ENCODE assay signal across 17 cellular contexts in the genomic region with DNA sequence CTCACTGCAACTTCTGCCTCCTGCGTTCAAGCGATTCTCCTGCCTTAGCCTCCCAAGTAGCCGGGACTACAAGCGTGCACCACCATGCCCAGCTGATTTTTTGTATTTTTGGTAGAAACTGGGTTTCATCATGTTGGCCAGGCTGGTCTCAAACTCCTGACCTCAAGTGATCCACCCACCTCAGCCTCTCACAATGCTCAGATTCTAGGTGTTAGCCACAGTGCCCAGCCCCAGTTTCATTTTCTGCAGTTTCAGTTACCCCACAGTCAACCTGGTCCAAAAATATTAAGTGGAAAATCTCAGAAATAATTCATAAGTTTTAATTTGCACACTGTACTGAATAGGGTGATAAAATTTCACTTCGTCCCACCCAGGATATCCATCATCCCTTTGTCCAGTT. TPM values are rescaled to one million over a fixed set of nuclear protein-coding genes. Genes with fewer than 3 reads are reported as not detected.
DNase-seq lines count a peak whose midpoint lies in the region; ATAC-seq and TF ChIP-seq lines count a peak whose summit lies in the region.
"Had no signal": no experiment of that assay in that cellular context is flagged by ENCODE, and none has a peak within 500 bp of the region (broad histone marks: within the 10 kb centered on the region; RNA-seq: fewer than 3 reads in every experiment).

No MANE protein-coding gene starts in this region.

- peak overlapping the region in 3 of 4 donors; percentile 21 to 82 (median 27) for H3K27ac ChIP-seq in tibial nerve

- no peak overlapping the region for H3K4me3 ChIP-seq in tibial nerve

- H3K4me1 Mint-ChIP-seq in activated T-cell treated with anti-CD3 and anti-CD28 coated beads, Interleukin-2, amount 50 U/mL, for 24 hours (ENCODE audit: low read depth), result peaks cover 32% of the 10 kb centered on the region
- peaks cover 35% of the 10 kb centered on the region for H3K4me1 Mint-ChIP-seq in activated T-cell treated with anti-CD3 and anti-CD28 coated beads, Interleukin-2, amount 50 U/mL, for 4 hours (ENCODE audit: low read depth)
- H3K4me1 Mint-ChIP-seq in T-helper 17 cell (peaks cover 26% of the 10 kb centered on the region), immature natural killer cell (peaks cover 26 to 31% of the 10 kb centered on the region in 2 donors)

- no peaks in the 10 kb centered on the region for H3K9me3 ChIP-seq in T-helper 17 cell (ENCODE audit: control insufficient read depth, low read length, poor library complexity, severe bottlenecking)
- H3K9me3 ChIP-seq in tibial nerve, result peaks cover 0 to 4% (median 2%) of the 10 kb centered on the region in 4 donors

- no peak for TF ChIP-seq EP300 in tibial nerve (IDR thresholded peaks at IDR 0.05)

- ATAC-seq in activated T-cell treated with anti-CD3 and anti-CD28 coated beads, Interleukin-2, amount 50 U/mL, for 4 hours, result no peak
- ATAC-seq in T-helper 17 cell (no peak), HG02571 (IDR thresholded peaks at IDR 0.05; ENCODE audit: unreplicated experiment) (no peak), HG02970 (IDR thresholded peaks at IDR 0.05; ENCODE audit: low FRiP score, unreplicated experiment) (no peak), omental fat pad (ENCODE audit: low FRiP score) (no peak)
- ATAC-seq: HepG2 had no signal

- H3K9me3 Mint-ChIP-seq in activated T-cell treated with anti-CD3 and anti-CD28 coated beads, Interleukin-2, amount 50 U/mL, for 24 hours, result peaks cover 8% of the 10 kb centered on the region
- peaks cover 6% of the 10 kb centered on the region for H3K9me3 Mint-ChIP-seq in activated T-cell treated with anti-CD3 and anti-CD28 coated beads, Interleukin-2, amount 50 U/mL, for 4 hours
- H3K9me3 Mint-ChIP-seq in immature natural killer cell, result peaks cover 0 to 1% (median 0%) of the 10 kb centered on the region in 6 donors

- no peak for TF ChIP-seq POLR2A in tibial nerve (IDR thresholded peaks at IDR 0.05)

- no peak for DNase-seq in activated T-cell treated with anti-CD3 and anti-CD28 coated beads, Interleukin-2, amount 50 U/mL, for 24 hours
- DNase-seq in activated T-cell treated with anti-CD3 and anti-CD28 coated beads, Interleukin-2, amount 50 U/mL, for 4 hours, result no peak
- DNase-seq in T-helper 17 cell, result no peak
- DNase-seq in immature natural killer cell, result peak in 1 of 3 donors; percentile 11
- no peak for DNase-seq in tibial nerve (ENCODE audit: low spot score in 2 of 2)
- no peak for DNase-seq in omental fat pad (ENCODE audit: low spot score)
- DNase-seq: Calu3, DMS53, HFFc6, KG1, NCI-H1436, NCI-H2029, NCI-H510A, NCI-H82 had no signal

- TF ChIP-seq CTCF in tibial nerve (IDR thresholded peaks at IDR 0.05) (no peak), omental fat pad (IDR thresholded peaks at IDR 0.05) (no peak)

- H3K4me3 Mint-ChIP-seq in activated T-cell treated with anti-CD3 and anti-CD28 coated beads, Interleukin-2, amount 50 U/mL, for 24 hours, result no peak overlapping the region
- H3K4me3 Mint-ChIP-seq in activated T-cell treated with anti-CD3 and anti-CD28 coated beads, Interleukin-2, amount 50 U/mL, for 4 hours, result no peak overlapping the region
- H3K4me3 Mint-ChIP-seq in T-helper 17 cell, result peak overlapping the region; percentile 47
- H3K4me3 Mint-ChIP-seq in immature natural killer cell, result peak overlapping the region; percentile 3 to 60 (median 51)
- H3K4me3 Mint-ChIP-seq: HFFc6 had no signal

- H3K36me3 Mint-ChIP-seq in activated T-cell treated with anti-CD3 and anti-CD28 coated beads, Interleukin-2, amount 50 U/mL, for 24 hours (ENCODE audit: low read depth), result peaks cover 85% of the 10 kb centered on the region
- peaks cover 39% of the 10 kb centered on the region for H3K36me3 Mint-ChIP-seq in activated T-cell treated with anti-CD3 and anti-CD28 coated beads, Interleukin-2, amount 50 U/mL, for 4 hours (ENCODE audit: insufficient read depth)
- H3K36me3 Mint-ChIP-seq in T-helper 17 cell (ENCODE audit: low read depth) (peaks cover 6% of the 10 kb centered on the region), immature natural killer cell (peaks cover 39 to 52% (median 45%) of the 10 kb centered on the region in 3 donors)

- no peaks in the 10 kb centered on the region for H3K27me3 ChIP-seq in tibial nerve

- H3K27ac Mint-ChIP-seq in activated T-cell treated with anti-CD3 and anti-CD28 coated beads, Interleukin-2, amount 50 U/mL, for 24 hours, result peak overlapping the region; percentile 6
- H3K27ac Mint-ChIP-seq in T-helper 17 cell (peak overlapping the region; percentile 84), immature natural killer cell (peak overlapping the region in 1 of 6 donors; percentile 55)
- H3K27ac Mint-ChIP-seq: HFFc6 had no signal

- no peaks in the 10 kb centered on the region for H3K27me3 Mint-ChIP-seq in activated T-cell treated with anti-CD3 and anti-CD28 coated beads, Interleukin-2, amount 50 U/mL, for 24 hours
- H3K27me3 Mint-ChIP-seq in activated T-cell treated with anti-CD3 and anti-CD28 coated beads, Interleukin-2, amount 50 U/mL, for 4 hours (ENCODE audit: low read depth), result no peaks in the 10 kb centered on the region
- H3K27me3 Mint-ChIP-seq in T-helper 17 cell (no peaks in the 10 kb centered on the region), immature natural killer cell (ENCODE audit: low read depth in 3 of 3) (peaks cover 0 to 5% (median 2%) of the 10 kb centered on the region in 3 donors)

- H3K36me3 ChIP-seq in tibial nerve, result peaks cover 0 to 77% (median 0%) of the 10 kb centered on the region in 3 donors

- WGBS in tibial nerve, 2 donors, result 97 to 99% methylated on average over 5 of the region's 5 CpGs

- H3K4me1 ChIP-seq in tibial nerve, result peaks cover 0 to 45% (median 4%) of the 10 kb centered on the region in 4 donors

RNA-seq across cellular contexts. Expression of a gene that starts 28.7 kb away (rescaled TPM):
- total RNA-seq in activated T-cell treated with anti-CD3 and anti-CD28 coated beads, Interleukin-2, amount 50 U/mL, for 4 hours, result 10 to 100 TPM; 28.6 to 37.0 (median 33.6) TPM
- total RNA-seq in T-helper 17 cell (1 to 10 TPM; 7.7 to 7.9 TPM), tibial nerve (10 to 100 TPM; 17.3 to 37.2 (median 26.2) TPM), omental fat pad (10 to 100 TPM in 2 of 4 donors, 1 to 10 TPM in 2; 4.6 to 19.9 (median 10.1) TPM)
- 1 to 10 TPM; 2.8 to 9.3 (median 3.6) TPM for polyA plus RNA-seq in immature natural killer cell

RNA-seq across cellular contexts. Expression of a gene that starts 28.7 kb away (rescaled TPM):
- total RNA-seq in activated T-cell treated with anti-CD3 and anti-CD28 coated beads, Interleukin-2, amount 50 U/mL, for 4 hours, result 1 to 10 TPM; 3.2 to 5.4 (median 3.6) TPM
- total RNA-seq in T-helper 17 cell, result 1 to 10 TPM; 2.2 to 3.7 TPM
- polyA plus RNA-seq in immature natural killer cell, result 1 to 10 TPM in 1 of 3 donors, under 1 TPM in 1, not detected in 1; 0.95 to 3.5 TPM
- total RNA-seq in tibial nerve, result 10 to 100 TPM; 23.1 to 62.7 (median 37.6) TPM
- total RNA-seq in omental fat pad, result 10 to 100 TPM; 14.5 to 28.2 (median 18.9) TPM

Comparison
In these comparisons a context has a peak if more than half of its experiments do, and no peak if none do; other contexts are left out.
1. H3K4me3 Mint-ChIP-seq: peak in T-helper 17 cell (single experiment) and immature natural killer cell (5 of 5); none in activated T-cell treated with anti-CD3 and anti-CD28 coated beads, Interleukin-2, amount 50 U/mL, for 24 hours (single experiment) and activated T-cell treated with anti-CD3 and anti-CD28 coated beads, Interleukin-2, amount 50 U/mL, for 4 hours (single experiment).